Comparison of ENCODE assay signal across 16 cellular contexts in genomic region chr2:207483066-207483465, GRCh38.
"Had no signal": no experiment of that assay in that cellular context is flagged by ENCODE, and none has a peak within 500 bp of the region (broad histone marks: within the 10 kb centered on the region; RNA-seq: fewer than 3 reads in every experiment).

No MANE protein-coding gene starts in this region.

- H3K4me3 Mint-ChIP-seq: activated CD4-positive, alpha-beta T cell treated with anti-CD3 and anti-CD28 coated beads, Interleukin-2, amount 10 ng/mL, durations not matched to agents 24 days and 14 days; brain; stimulated activated effector memory CD8-positive, alpha-beta T cell treated with anti-CD3 and anti-CD28 coated beads, Interleukin-12 subunit alpha, Interleukin-12 subunit beta, amount 100 ng/mL, for 72 hours had no signal

- H3K4me1 Mint-ChIP-seq: stimulated activated effector memory CD8-positive, alpha-beta T cell treated with anti-CD3 and anti-CD28 coated beads, Interleukin-12 subunit alpha, Interleukin-12 subunit beta, amount 100 ng/mL, for 72 hours had no signal

- H3K27me3 Mint-ChIP-seq: activated CD4-positive, alpha-beta T cell treated with anti-CD3 and anti-CD28 coated beads, Interleukin-2, amount 10 ng/mL, durations not matched to agents 24 days and 14 days had no signal

- H3K27ac Mint-ChIP-seq: activated CD4-positive, alpha-beta T cell treated with anti-CD3 and anti-CD28 coated beads, Interleukin-2, amount 10 ng/mL, durations not matched to agents 24 days and 14 days; stimulated activated effector memory CD8-positive, alpha-beta T cell treated with anti-CD3 and anti-CD28 coated beads, Interleukin-12 subunit alpha, Interleukin-12 subunit beta, amount 100 ng/mL, for 72 hours had no signal

- H3K4me2 ChIP-seq: smooth muscle cell had no signal

- H2AFZ ChIP-seq: parathyroid adenoma had no signal

- H3K36me3 Mint-ChIP-seq: brain; stimulated activated effector memory CD8-positive, alpha-beta T cell treated with anti-CD3 and anti-CD28 coated beads, Interleukin-12 subunit alpha, Interleukin-12 subunit beta, amount 100 ng/mL, for 72 hours had no signal

- H3K4me1 ChIP-seq: parathyroid adenoma, vagina had no signal

- H3K27ac ChIP-seq: left lung, parathyroid adenoma, tibial artery, vagina had no signal

- H3K4me3 ChIP-seq: left lung, smooth muscle cell, tibial artery, vagina had no signal

- DNase-seq: activated CD4-positive, alpha-beta T cell treated with anti-CD3 and anti-CD28 coated beads, Interleukin-2, amount 10 ng/mL, durations not matched to agents 24 days and 14 days; activated naive CD4-positive, alpha-beta T cell treated with anti-CD3 and anti-CD28 coated beads, Interleukin-2, amount 50 U/mL, for 16 hours; amniotic stem cell; dermis blood vessel endothelial cell; erythroblast; glutamatergic neuron; left lung; mesendoderm; T1000; tibial artery had no signal

- FAIRE-seq: islet of Langerhans had no signal

- H3K9ac ChIP-seq: parathyroid adenoma had no signal

- H3K9me3 ChIP-seq: left lung, tibial artery, vagina had no signal

- H3K36me3 ChIP-seq: left lung, tibial artery, vagina had no signal

- H3K9me3 Mint-ChIP-seq: brain; stimulated activated effector memory CD8-positive, alpha-beta T cell treated with anti-CD3 and anti-CD28 coated beads, Interleukin-12 subunit alpha, Interleukin-12 subunit beta, amount 100 ng/mL, for 72 hours had no signal

- H3K27me3 ChIP-seq: left lung, tibial artery, vagina had no signal

- ATAC-seq: left lung had no signal

- H3K79me2 ChIP-seq: parathyroid adenoma had no signal
